8 cellular contexts compared by ENCODE assay signal in the genomic region with DNA sequence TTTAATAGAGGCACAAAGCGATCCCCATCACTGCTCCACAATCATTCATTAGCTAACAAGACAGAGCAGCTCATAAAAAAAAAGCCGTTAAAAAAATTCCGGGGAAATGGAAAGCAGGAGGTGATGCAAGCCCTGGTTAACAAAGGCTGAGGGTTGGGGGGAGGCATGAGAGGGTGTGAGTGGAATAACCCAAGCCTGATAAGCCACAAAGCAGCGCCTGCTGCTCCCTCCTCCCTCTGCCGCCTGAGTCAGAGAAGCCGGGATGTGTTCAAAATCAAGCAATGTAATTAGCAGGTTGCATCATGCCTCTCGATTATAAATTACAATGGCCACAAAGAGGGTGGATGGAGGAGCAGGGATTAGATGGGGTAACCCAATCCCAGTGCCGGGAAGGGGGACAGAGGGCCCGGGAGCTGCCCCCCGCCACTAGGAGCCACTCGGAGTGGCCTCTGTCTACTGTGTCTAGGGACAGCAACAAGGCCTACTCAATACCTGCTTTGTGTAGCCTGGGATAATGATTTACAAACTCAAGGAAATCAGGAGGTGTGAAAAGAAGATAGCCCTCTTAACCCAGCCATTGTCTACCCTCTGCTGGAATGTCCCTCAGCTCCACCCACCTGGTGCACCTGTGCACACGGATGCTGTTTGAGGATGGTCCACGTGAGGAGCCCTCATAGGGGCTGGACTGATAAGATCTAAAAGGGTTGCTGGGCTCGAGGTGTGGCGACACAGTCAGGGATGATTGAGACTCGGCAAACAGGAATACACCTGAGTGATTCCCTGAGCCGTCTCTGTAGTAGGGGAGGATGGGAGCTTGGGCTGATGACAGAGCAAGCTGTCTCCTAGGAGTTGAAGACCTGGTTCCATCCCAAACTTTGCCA.
A peak's percentile ranks its signal among the peaks of the same experiment; 100 is the strongest.
DNase-seq lines count a peak whose midpoint lies in the region; ATAC-seq, FAIRE-seq and TF ChIP-seq lines count a peak whose summit lies in the region.

No MANE protein-coding gene starts in this region.

- H3K4me3 ChIP-seq in Caco-2 (ENCODE audit: low read depth, low read length) (no peak overlapping the region), small intestine (ENCODE audit: low read depth in 1 of 2, low read length in 2 of 2) (no peak overlapping the region)

- peaks cover 6% of the 10 kb centered on the region for H3K4me1 Mint-ChIP-seq in Caco-2 (ENCODE audit: low read depth, unreplicated experiment)

- no peaks in the 10 kb centered on the region for H3K36me3 ChIP-seq in Caco-2 (ENCODE audit: control insufficient read depth, insufficient read depth, low read length)
- no peaks in the 10 kb centered on the region for H3K36me3 ChIP-seq in small intestine (ENCODE audit: control insufficient read depth in 2 of 2, insufficient read depth in 2 of 2, low read length in 2 of 2)

- H3K9me3 ChIP-seq in Caco-2 (no peaks in the 10 kb centered on the region), small intestine (ENCODE audit: control insufficient read depth, low read depth) (no peaks in the 10 kb centered on the region)

- peaks cover 23% of the 10 kb centered on the region for H3K4me1 ChIP-seq in Caco-2
- H3K4me1 ChIP-seq in small intestine (ENCODE audit: control insufficient read depth in 2 of 2, insufficient read depth in 1 of 2, low read depth in 1 of 2, low read length in 1 of 2), result no peaks in the 10 kb centered on the region

- intact Hi-C loops in Caco-2 (cut with micrococcal nuclease; ENCODE audit: unreplicated experiment), result loop anchor here (1.0 kb wide), 8 partner anchors 17 to 158 kb away; no protein-coding TSS in a partner anchor

- DNase-seq in Caco-2, result peak; percentile 97 to 99
- peak; percentile 90 for DNase-seq in LoVo (ENCODE audit: low spot score)
- DNase-seq in SIG-M5 treated with dmso at 0.1 percent for 504 hours (lab: John Stamatoyannopoulos, UW; ENCODE audit: unreplicated experiment), result peak; percentile 82
- DNase-seq in glomerular visceral epithelial cell (ENCODE audit: extremely low spot score), result peak; percentile 90
- DNase-seq in small intestine, result peak; percentile 85

- CTCF ChIA-PET in Caco-2 (lab: Charles Lee), result interaction anchor here (0.6 to 2.7 kb wide), 30 partner anchors 10 to 297 kb away, joined by 3 to 23 read pairs (median 6); partner anchors contain the start of gene VEGFA

- ATAC-seq in GM21423 (IDR thresholded peaks at IDR 0.05; ENCODE audit: unreplicated experiment), result no peak
- ATAC-seq in GM19351 (IDR thresholded peaks at IDR 0.05; ENCODE audit: unreplicated experiment), result no peak
- no peak for ATAC-seq in GM18870 (IDR thresholded peaks at IDR 0.05; ENCODE audit: unreplicated experiment)

- no peak for FAIRE-seq in small intestine (lab: Jason Lieb, UNC)

- H3K4me3 Mint-ChIP-seq in Caco-2 (ENCODE audit: unreplicated experiment), result peak overlapping the region; percentile 57

- POLR2A ChIA-PET in Caco-2 (lab: Charles Lee), result interaction anchor here (0.5 to 2.2 kb wide), 17 partner anchors 10 to 297 kb away, joined by 3 to 22 read pairs (median 4); partner anchors contain the start of gene VEGFA

- H3K27me3 ChIP-seq in Caco-2 (replicated peaks; ENCODE audit: control insufficient read depth, insufficient read depth, low read length), result no peaks in the 10 kb centered on the region
- no peaks in the 10 kb centered on the region for H3K27me3 ChIP-seq in small intestine (ENCODE audit: control insufficient read depth in 2 of 2, insufficient read depth in 2 of 2, low read length in 2 of 2)

- TF ChIP-seq CTCF in Caco-2 (IDR thresholded peaks at IDR 0.05; ENCODE audit: insufficient read depth in 1 of 2, low read depth in 1 of 2, low read length in 1 of 2, severe bottlenecking in 1 of 2, unreplicated experiment in 1 of 2), result peak in 1 of 2 experiments; percentile 18

- H3K36me3 Mint-ChIP-seq in Caco-2 (ENCODE audit: insufficient read depth, unreplicated experiment), result peaks cover 21% of the 10 kb centered on the region

- no peaks in the 10 kb centered on the region for H3K27me3 Mint-ChIP-seq in Caco-2 (ENCODE audit: insufficient read depth, unreplicated experiment)

- peak overlapping the region; percentile 97 for H3K27ac Mint-ChIP-seq in Caco-2 (ENCODE audit: unreplicated experiment)

- 16 to 60% (median 32%) methylated on average over 17 of the region's 17 CpGs for WGBS in small intestine, 3 donors

- H3K9me3 Mint-ChIP-seq in Caco-2 (ENCODE audit: unreplicated experiment), result no peaks in the 10 kb centered on the region

- peak overlapping the region in 1 of 2 donors; percentile 88 for H3K27ac ChIP-seq in small intestine (ENCODE audit: low read depth in 1 of 2, low read length in 1 of 2)

- BruUV-seq in Caco-2 (replicated peaks; lab: Mats Ljungman, UMichigan), result no TSS peak
